Comparison of ENCODE assay signal across 1 cellular context in the genomic region with DNA sequence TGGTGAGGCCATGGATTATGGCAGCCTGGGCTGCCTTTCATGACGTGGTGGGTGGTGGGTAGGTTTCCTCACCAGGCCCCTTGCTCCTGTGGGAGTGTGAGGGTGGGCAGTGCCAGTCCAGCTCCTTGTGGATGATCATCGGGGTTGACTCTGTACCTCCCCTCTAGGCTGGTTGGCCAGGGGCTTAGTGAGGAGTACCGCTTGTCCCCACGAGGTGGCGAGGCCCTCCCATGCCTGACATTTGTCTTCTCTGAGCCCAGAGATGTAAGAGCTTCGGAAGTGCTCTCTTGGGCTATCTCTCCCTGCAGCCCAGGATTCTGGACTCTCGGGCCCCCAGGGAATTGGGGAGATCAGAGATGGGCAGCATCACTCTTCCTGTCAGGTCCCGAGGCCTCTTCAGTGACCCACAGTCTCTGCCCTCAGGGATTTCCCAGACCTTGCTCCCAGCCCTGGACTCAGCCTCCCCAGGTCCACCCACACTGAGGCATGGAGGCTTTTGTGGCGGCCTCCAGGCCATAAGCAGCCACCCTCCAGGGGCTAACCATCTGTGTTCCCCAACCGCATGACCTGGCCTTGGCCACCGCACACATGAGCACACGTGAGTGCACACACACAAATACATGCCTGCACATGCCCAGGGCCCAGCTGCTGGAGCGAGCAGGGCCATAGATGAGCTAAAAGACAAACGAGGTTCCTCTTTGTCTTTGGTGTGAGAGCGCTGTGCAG.
TF ChIP-seq lines count a peak whose summit lies in the region.

No MANE protein-coding gene starts in this region.

TF ChIP-seq in GM23338, 12 proteins besides CTCF, POLR2A, EP300 and RAD21 (continued from another document):
- TF ChIP-seq, protein P1, sequence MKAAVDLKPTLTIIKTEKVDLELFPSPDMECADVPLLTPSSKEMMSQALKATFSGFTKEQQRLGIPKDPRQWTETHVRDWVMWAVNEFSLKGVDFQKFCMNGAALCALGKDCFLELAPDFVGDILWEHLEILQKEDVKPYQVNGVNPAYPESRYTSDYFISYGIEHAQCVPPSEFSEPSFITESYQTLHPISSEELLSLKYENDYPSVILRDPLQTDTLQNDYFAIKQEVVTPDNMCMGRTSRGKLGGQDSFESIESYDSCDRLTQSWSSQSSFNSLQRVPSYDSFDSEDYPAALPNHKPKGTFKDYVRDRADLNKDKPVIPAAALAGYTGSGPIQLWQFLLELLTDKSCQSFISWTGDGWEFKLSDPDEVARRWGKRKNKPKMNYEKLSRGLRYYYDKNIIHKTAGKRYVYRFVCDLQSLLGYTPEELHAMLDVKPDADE (IDR thresholded peaks at IDR 0.05) = no peak
- no peak for TF ChIP-seq EZH2phosphoT487 (IDR thresholded peaks at IDR 0.05; ENCODE audit: unreplicated experiment)
